10 cellular contexts compared by ENCODE assay signal in genomic region chr3:58584690-58585004, GRCh38. TPM values are rescaled to one million over a fixed set of nuclear protein-coding genes. Genes with fewer than 3 reads are reported as not detected.
A peak's percentile ranks its signal among the peaks of the same experiment; 100 is the strongest.
DNase-seq lines count a peak whose midpoint lies in the region; FAIRE-seq and TF ChIP-seq lines count a peak whose summit lies in the region.
"Had no signal": no experiment of that assay in that cellular context is flagged by ENCODE, and none has a peak within 500 bp of the region (broad histone marks: within the 10 kb centered on the region; RNA-seq: fewer than 3 reads in every experiment).

No MANE protein-coding gene starts in this region.

- DNase-seq in AG04449 (ENCODE audit: low read depth, low spot score): no peak
- no peak for DNase-seq in caudate nucleus (lab: John Stamatoyannopoulos, UW)
- no peak for DNase-seq in HTR-8/SVneo (ENCODE audit: insufficient read length, low spot score)
- DNase-seq in occipital lobe (lab: John Stamatoyannopoulos, UW): no peak
- no peak for DNase-seq in GDM1 (lab: John Stamatoyannopoulos, UW)
- no peak for DNase-seq in activated CD8-positive, alpha-beta memory T cell treated with anti-CD3 and anti-CD28 coated beads for 24 hours

- H3K36me3 ChIP-seq in HUES64 (ENCODE audit: insufficient read depth, low read length) (no peaks in the 10 kb centered on the region), mucosa of stomach (ENCODE audit: control insufficient read depth, insufficient read depth, low read length) (no peaks in the 10 kb centered on the region)

- H3K9ac ChIP-seq in HUES64 (ENCODE audit: low read depth, low read length) (no peak overlapping the region), mucosa of stomach (ENCODE audit: low read length) (peak overlapping the region; percentile 60)

- no peak for FAIRE-seq in HTR-8/SVneo (lab: Jason Lieb, UNC)

- no peak for TF ChIP-seq CTCF in AG04449 (IDR thresholded peaks at IDR 0.05; ENCODE audit: insufficient read depth, low read length, missing control alignments)

- H3K4me1 ChIP-seq in HUES64 (ENCODE audit: insufficient read depth, low read length): peaks cover 28% of the 10 kb centered on the region
- H3K4me1 ChIP-seq in mucosa of stomach (ENCODE audit: control insufficient read depth, insufficient read depth, low read length): peaks cover 8% of the 10 kb centered on the region

- 61% methylated on average over 10 of the region's 10 CpGs for WGBS in HUES64

- CTCF ChIA-PET in AG04449 (lab: Yijun Ruan, JAX): interaction anchor here (0.8 to 24.4 kb wide), 6 partner anchors 11 to 49 kb away, joined by 3 to 646 read pairs (median 10); no protein-coding TSS in a partner anchor

- POLR2A ChIA-PET in AG04449 (lab: Yijun Ruan, JAX): no interaction called here

- H3K27me3 ChIP-seq in HUES64 (ENCODE audit: insufficient read depth, low read length) (peaks cover 47% of the 10 kb centered on the region), mucosa of stomach (ENCODE audit: control insufficient read depth, insufficient read depth, low read length) (peaks cover 32% of the 10 kb centered on the region)

- H3K27ac ChIP-seq in HUES64 (ENCODE audit: low read depth, low read length) (no peak overlapping the region), caudate nucleus (ENCODE audit: low read depth, low read length) (peak overlapping the region; percentile 77)

- H3K4me3 ChIP-seq in AG04449 (ENCODE audit: low read depth, low read length): peak overlapping the region; percentile 62
- H3K4me3 ChIP-seq in HUES64 (ENCODE audit: low read length): peak overlapping the region; percentile 48
- peak overlapping the region; percentile 45 for H3K4me3 ChIP-seq in mucosa of stomach (ENCODE audit: low read length)

- H3K9me3 ChIP-seq in HUES64 (ENCODE audit: insufficient read depth, low read depth, low read length): no peaks in the 10 kb centered on the region
- H3K9me3 ChIP-seq in mucosa of stomach (ENCODE audit: control insufficient read depth, low read length): no peaks in the 10 kb centered on the region

RNA-seq across cellular contexts. Expression of gene FAM107A, which starts 7.5 kb away (rescaled TPM):
- 0.70 TPM for polyA plus RNA-seq in HUES64 (2013, experiment 1 of 2)
- 1.1 TPM for polyA plus RNA-seq in HUES64 (2013, experiment 2 of 2)
- total RNA-seq in occipital lobe: 24.8 TPM
- total RNA-seq: progenitor cell of endocrine pancreas; T-helper 2 cell treated with Interferon-gamma antibody and Interleukin-4, amounts not matched to agents 100 ng/mL and 5 ng/mL, for 36 hours had no signal

RNA-seq across cellular contexts. Expression of gene ACOX2, which starts 47.7 kb away (rescaled TPM):
- 4.6 TPM for polyA plus RNA-seq in HUES64 (2013, experiment 1 of 2)
- polyA plus RNA-seq in HUES64 (2013, experiment 2 of 2): 3.5 TPM
- 0.78 TPM for total RNA-seq in occipital lobe
- total RNA-seq: T-helper 2 cell treated with Interferon-gamma antibody and Interleukin-4, amounts not matched to agents 100 ng/mL and 5 ng/mL, for 36 hours had no signal
